ENCODE assay signal across 10 cellular contexts in the genomic region with DNA sequence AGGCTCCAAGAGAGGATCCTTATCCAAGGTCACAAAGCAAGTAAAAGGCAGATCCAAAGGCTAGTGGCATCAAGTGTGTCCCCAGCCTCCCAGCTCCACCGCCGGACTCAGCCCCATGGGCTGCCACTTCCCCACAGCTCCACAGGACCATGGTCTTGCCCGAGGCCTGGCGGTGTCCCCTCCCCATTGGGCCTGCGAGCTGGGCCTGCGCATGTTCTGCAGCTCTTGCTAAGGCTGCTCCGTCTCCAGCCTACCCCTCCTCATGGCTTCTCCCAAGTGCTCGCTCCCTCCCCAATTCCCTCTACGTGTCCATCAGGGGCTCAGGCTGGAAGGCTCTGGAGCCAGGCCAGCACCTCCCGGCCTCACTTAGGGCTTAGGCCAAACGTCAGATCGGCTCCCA. TPM values are rescaled to one million over a fixed set of nuclear protein-coding genes. Genes with fewer than 3 reads are reported as not detected.
"Had no signal": no experiment of that assay in that cellular context is flagged by ENCODE, and none has a peak within 500 bp of the region (broad histone marks: within the 10 kb centered on the region; RNA-seq: fewer than 3 reads in every experiment).

No MANE protein-coding gene starts in this region.

- H3K9ac ChIP-seq: GM23248 had no signal

- H3K4me3 ChIP-seq: GM23248 had no signal

- H3K27ac ChIP-seq: GM23248, HL-60 had no signal

- ATAC-seq: HepG2 had no signal

- FAIRE-seq: HepG2 had no signal

- DNase-seq: GM23248, GOT3, H7, HCEC 1CT, KG1 had no signal

- H2AFZ ChIP-seq: GM23248 had no signal

RNA-seq across cellular contexts. Expression of a gene that starts 29.4 kb away (rescaled TPM):
- total RNA-seq: GM23248, H4, HepG2, HT1080 had no signal
- polyA plus RNA-seq: GM23248, HepG2, IgD-negative memory B cell had no signal

RNA-seq across cellular contexts. Expression of a gene that starts 56.3 kb away (rescaled TPM):
- total RNA-seq: GM23248, H4, HepG2, HT1080 had no signal
- polyA plus RNA-seq: GM23248, HepG2, IgD-negative memory B cell had no signal
